Comparison of ENCODE assay signal across 24 cellular contexts in the genomic region with DNA sequence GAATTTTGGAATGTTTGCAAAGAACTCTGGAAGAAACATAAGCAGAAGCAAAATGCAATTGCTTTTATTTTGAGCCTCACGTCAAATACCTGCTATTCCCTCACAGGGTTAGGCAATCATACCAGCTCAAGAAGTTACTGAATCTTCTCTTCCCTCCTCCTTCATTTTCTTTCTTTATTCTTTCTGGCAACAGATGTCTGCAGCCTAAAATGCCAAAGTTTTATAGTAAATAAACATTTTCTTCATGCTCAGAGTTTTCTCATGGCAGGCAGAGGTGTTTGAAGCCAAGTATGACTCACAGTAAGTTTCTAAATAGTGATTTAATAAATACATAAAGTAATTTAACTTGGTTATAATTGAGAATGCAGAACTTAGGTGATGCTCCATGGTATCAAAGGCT.
DNase-seq lines count a peak whose midpoint lies in the region; ATAC-seq, FAIRE-seq and TF ChIP-seq lines count a peak whose summit lies in the region.
"Had no signal": no experiment of that assay in that cellular context is flagged by ENCODE, and none has a peak within 500 bp of the region (broad histone marks: within the 10 kb centered on the region; RNA-seq: fewer than 3 reads in every experiment).

No MANE protein-coding gene starts in this region.

- no peak overlapping the region for H2AK5ac ChIP-seq in IMR-90 (ENCODE audit: low read depth, low read length)

- no peak for TF ChIP-seq POLR2A in IMR-90 (IDR thresholded peaks at IDR 0.05; ENCODE audit: low read depth, low read length)

- H3K36me3 ChIP-seq in IMR-90 (ENCODE audit: control insufficient read depth, insufficient read depth, low read length), result no peaks in the 10 kb centered on the region
- H3K36me3 ChIP-seq in fibroblast of lung (ENCODE audit: control insufficient read depth, insufficient read depth, low read length), result no peaks in the 10 kb centered on the region
- H3K36me3 ChIP-seq: BLaER1 treated with 17β-estradiol and CSF1 and Interleukin-3, amounts not matched to agents 10 nM and 100 nM had no signal

- CTCF ChIA-PET in IMR-90 (lab: Yijun Ruan, JAX), result interaction anchor here (0.6 kb wide), 1 partner anchor 566 kb away, joined by 4 read pairs; no protein-coding TSS in a partner anchor

- in situ Hi-C loops in IMR-90 (cut with MboI; ENCODE audit: low sequenced_read_pairs), result no loop called here

- no peak overlapping the region for H2BK15ac ChIP-seq in IMR-90 (ENCODE audit: low read depth, low read length)

- no peak overlapping the region for H4K91ac ChIP-seq in IMR-90 (ENCODE audit: insufficient read depth, low read depth, low read length)

- H3K4me1 ChIP-seq in IMR-90 (ENCODE audit: control insufficient read depth, insufficient read depth, low read length) (peaks cover 2% of the 10 kb centered on the region; the same call in 1 of the 2 replicates), fibroblast of lung (ENCODE audit: control insufficient read depth, extremely low read depth, insufficient read depth, low read length) (no peaks in the 10 kb centered on the region)
- H3K4me1 ChIP-seq: BLaER1 treated with 17β-estradiol and CSF1 and Interleukin-3, amounts not matched to agents 10 nM and 100 nM had no signal

- DNase-seq in IMR-90 (peak; percentile 37), amniotic epithelial cell (ENCODE audit: low read depth) (peak; percentile 13), fibroblast of lung (ENCODE audit: low read depth in 2 of 2) (peak; percentile 42 to 72), omental fat pad (ENCODE audit: low spot score) (no peak), NCI-H187 (lab: John Stamatoyannopoulos, UW) (no peak), D721Med (ENCODE audit: insufficient read length, low spot score) (no peak)
- DNase-seq: AML-193; CD4-positive, alpha-beta T cell; DMS53; H7; KBM-7; NCI-H1092 treated with DMSO at 0.1 percent for 48 hours; NCI-H1436 treated with DMSO at 0.1 percent for 48 hours; NCI-H2029 treated with DMSO at 0.1 percent for 48 hours; NCI-H2227 treated with DMSO at 0.1 percent for 48 hours; NCI-H510A; NCI-H69; RPMI8226; SHP77 treated with DMSO at 0.1 percent for 48 hours had no signal

- H3K23ac ChIP-seq in IMR-90 (ENCODE audit: low read depth, low read length), result no peak overlapping the region

- FAIRE-seq in D721Med (lab: Jason Lieb, UNC), result no peak
- FAIRE-seq: A204.1, GM18507, HepG2 had no signal

- no peak overlapping the region for H4K5ac ChIP-seq in IMR-90 (ENCODE audit: low read depth, low read length)

- H3K9me3 ChIP-seq in IMR-90 (ENCODE audit: control insufficient read depth, insufficient read depth, low read length), result no peaks in the 10 kb centered on the region
- H3K9me3 ChIP-seq in fibroblast of lung (ENCODE audit: control insufficient read depth, insufficient read depth, low read depth, low read length), result no peaks in the 10 kb centered on the region
- H3K9me3 ChIP-seq: BLaER1 treated with 17β-estradiol and CSF1 and Interleukin-3, amounts not matched to agents 10 nM and 100 nM had no signal

- no peak for TF ChIP-seq CTCF in IMR-90 (conservative IDR thresholded peaks at IDR 0.05; ENCODE audit: low read depth, low read length)
- no peak for TF ChIP-seq CTCF in fibroblast of lung (conservative IDR thresholded peaks at IDR 0.05 in 1 of 2, IDR thresholded peaks at IDR 0.05 in 1 of 2; ENCODE audit: low read depth in 1 of 2, low read length in 2 of 2)
- no peak for TF ChIP-seq CTCF in omental fat pad (IDR thresholded peaks at IDR 0.05)
- TF ChIP-seq CTCF in D721Med (IDR thresholded peaks at IDR 0.05; ENCODE audit: insufficient read depth, missing control alignments), result no peak

- H3K4me2 ChIP-seq in IMR-90 (ENCODE audit: low read depth, low read length) (no peak overlapping the region), fibroblast of lung (ENCODE audit: extremely low read depth, insufficient read depth, low read length) (no peak overlapping the region)
- H3K4me2 ChIP-seq: BLaER1 treated with 17β-estradiol and CSF1 and Interleukin-3, amounts not matched to agents 10 nM and 100 nM had no signal

- no peak overlapping the region for H2BK120ac ChIP-seq in IMR-90 (ENCODE audit: low read depth, low read length)

- no peak overlapping the region for H4K8ac ChIP-seq in IMR-90 (ENCODE audit: low read depth in 2 of 2, low read length in 2 of 2)

- no TSS peak for BruUV-seq in IMR-90 (replicated peaks; lab: Mats Ljungman, UMichigan)

- H3K56ac ChIP-seq in IMR-90 (ENCODE audit: extremely low read depth, insufficient read depth, low read length), result no peak overlapping the region

- no peak overlapping the region for H3K27ac ChIP-seq in IMR-90 (ENCODE audit: insufficient read depth, low read length)
- no peak overlapping the region for H3K27ac ChIP-seq in fibroblast of lung (ENCODE audit: insufficient read depth, low read length)
- H3K27ac ChIP-seq: BLaER1 treated with 17β-estradiol and CSF1 and Interleukin-3, amounts not matched to agents 10 nM and 100 nM had no signal

- no peaks in the 10 kb centered on the region for H3K79me1 ChIP-seq in IMR-90 (ENCODE audit: low read depth in 1 of 2, low read length in 2 of 2)

- peak; percentile 61 for ATAC-seq in IMR-90 (ENCODE audit: low read depth)
- peak; percentile 60 for ATAC-seq in omental fat pad (ENCODE audit: low FRiP score)
- ATAC-seq in GM18511 (IDR thresholded peaks at IDR 0.05; ENCODE audit: unreplicated experiment), result no peak
- ATAC-seq: HepG2 had no signal

- H2AK9ac ChIP-seq in IMR-90 (replicated peaks; ENCODE audit: low read depth, low read length, poor library complexity), result no peak overlapping the region

- H4K20me1 ChIP-seq in IMR-90 (ENCODE audit: insufficient read depth, low read length) (no peaks in the 10 kb centered on the region), fibroblast of lung (ENCODE audit: control insufficient read depth, extremely low read depth, insufficient read depth, low read length) (no peaks in the 10 kb centered on the region)
- H4K20me1 ChIP-seq: BLaER1 treated with 17β-estradiol and CSF1 and Interleukin-3, amounts not matched to agents 10 nM and 100 nM had no signal

- H3K14ac ChIP-seq in IMR-90 (replicated peaks; ENCODE audit: low read depth, low read length), result no peak overlapping the region

- POLR2A ChIA-PET in IMR-90 (lab: Charles Lee; ENCODE audit: unreplicated experiment), result no interaction called here

- no peak overlapping the region for H2BK20ac ChIP-seq in IMR-90 (ENCODE audit: low read depth, low read length)

- H3K4me3 ChIP-seq in IMR-90 (ENCODE audit: insufficient read depth, low read depth, low read length) (no peak overlapping the region), fibroblast of lung (replicated peaks in 1 of 4; ENCODE audit: control extremely low read depth in 1 of 4, insufficient read depth in 1 of 4, low read depth in 3 of 4, low read length in 4 of 4) (no peak overlapping the region)
- H3K4me3 ChIP-seq: BLaER1 treated with 17β-estradiol and CSF1 and Interleukin-3, amounts not matched to agents 10 nM and 100 nM had no signal

- no peak overlapping the region for H2BK5ac ChIP-seq in IMR-90 (ENCODE audit: low read depth, low read length, poor library complexity, severe bottlenecking)

- dilution Hi-C loops in IMR-90 (cut with HindIII; ENCODE audit: low sequenced_read_pairs, unreplicated experiment), result no loop called here

- no peak overlapping the region for H3K4ac ChIP-seq in IMR-90 (ENCODE audit: low read depth, low read length)

- H2AFZ ChIP-seq in IMR-90 (replicated peaks; ENCODE audit: low read length, poor library complexity) (no peak overlapping the region), fibroblast of lung (ENCODE audit: low read length) (no peak overlapping the region)

- H3K27me3 ChIP-seq in IMR-90 (ENCODE audit: control insufficient read depth, insufficient read depth, low read length) (peaks cover 8% of the 10 kb centered on the region), fibroblast of lung (ENCODE audit: control insufficient read depth, insufficient read depth, low read length) (no peaks in the 10 kb centered on the region)
- H3K27me3 ChIP-seq: BLaER1 treated with 17β-estradiol and CSF1 and Interleukin-3, amounts not matched to agents 10 nM and 100 nM had no signal

- no CpG with 5 or more reads among the region's 1 CpG for WGBS in IMR-90 (ENCODE audit: extremely low coverage in 2 of 2, insufficient read length in 1 of 2), 2 experiments

- no peaks in the 10 kb centered on the region for H3K79me2 ChIP-seq in fibroblast of lung (ENCODE audit: control insufficient read depth, insufficient read depth, low read length)

- H3K9ac ChIP-seq in IMR-90 (ENCODE audit: low read depth, low read length) (no peak overlapping the region), fibroblast of lung (ENCODE audit: insufficient read depth, low read length) (no peak overlapping the region)
- H3K9ac ChIP-seq: BLaER1 treated with 17β-estradiol and CSF1 and Interleukin-3, amounts not matched to agents 10 nM and 100 nM had no signal

- H3K18ac ChIP-seq in IMR-90 (ENCODE audit: low read depth, low read length), result no peak overlapping the region

- intact Hi-C loops in IMR-90 (cut with micrococcal nuclease), result no loop called here

- TF ChIP-seq RAD21 in IMR-90 (IDR thresholded peaks at IDR 0.05; ENCODE audit: low read length), result no peak

- H3K9me1 ChIP-seq in IMR-90 (ENCODE audit: insufficient read depth, low read length), result no peaks in the 10 kb centered on the region

TF ChIP-seq in IMR-90, 13 proteins besides CTCF, POLR2A, EP300 and RAD21 (continues in another document):
- TF ChIP-seq MAZ (IDR thresholded peaks at IDR 0.05; ENCODE audit: borderline replicate concordance, low read depth, low read length), result no peak
- no peak for TF ChIP-seq CHD1 (IDR thresholded peaks at IDR 0.05; ENCODE audit: low read depth, low read length)
- no peak for TF ChIP-seq FOS (IDR thresholded peaks at IDR 0.05; ENCODE audit: low read depth, low read length)
- TF ChIP-seq MXI1 (IDR thresholded peaks at IDR 0.05; ENCODE audit: borderline replicate concordance, low read depth, low read length), result no peak
- no peak for TF ChIP-seq RFX5 (IDR thresholded peaks at IDR 0.05; ENCODE audit: low read depth, low read length)
- no peak for TF ChIP-seq RCOR1 (IDR thresholded peaks at IDR 0.05; ENCODE audit: insufficient replicate concordance, low read length)
- no peak for TF ChIP-seq BHLHE40 (IDR thresholded peaks at IDR 0.05; ENCODE audit: low read depth, low read length)
- no peak for TF ChIP-seq MAFK (IDR thresholded peaks at IDR 0.05; ENCODE audit: low read depth, low read length)
- TF ChIP-seq NFE2L2 (IDR thresholded peaks at IDR 0.05; ENCODE audit: low read depth, low read length), result no peak
- TF ChIP-seq SMC3 (IDR thresholded peaks at IDR 0.05; ENCODE audit: low read depth, low read length), result no peak
- TF ChIP-seq CEBPB (IDR thresholded peaks at IDR 0.05; ENCODE audit: low read depth, low read length), result no peak; the same call in 1 of the 2 replicates

Comparison
In these comparisons a context has a peak if more than half of its experiments do, and no peak if none do; other contexts are left out.
1. DNase-seq: peak in IMR-90 (single experiment), amniotic epithelial cell (single experiment) and fibroblast of lung (2 of 2); none in omental fat pad (single experiment), NCI-H187 (0 of 2) and D721Med (single experiment).